In genomic region chr3:50350527-50351317, GRCh38 we compare ENCODE assay signal across 1 cellular context.
TF ChIP-seq lines count a peak whose summit lies in the region.

CYB561D2 (plus strand) TSS chr3:50350862; CDS start chr3:50351434, 572 bp downstream.
NPRL2 (minus strand) TSS chr3:50350775; CDS start chr3:50350652, 123 bp downstream.

TF ChIP-seq in HepG2, 621 proteins besides CTCF, POLR2A, EP300 and RAD21 (continued from another document and continues in another):
- TF ChIP-seq GLMP (CRISPR knock-in tag; IDR thresholded peaks at IDR 0.05; ENCODE audit: borderline replicate concordance) = no peak
- TF ChIP-seq AGO1 (IDR thresholded peaks at IDR 0.05; ENCODE audit: low read depth, low read length, poor library complexity, severe bottlenecking) = peak; percentile 51
- peak; percentile 25 for TF ChIP-seq SRSF1 (optimal IDR thresholded peaks at IDR 0.05; ENCODE audit: low read depth, low read length)
- TF ChIP-seq ZFP91 (CRISPR knock-in tag; IDR thresholded peaks at IDR 0.05; ENCODE audit: borderline replicate concordance) = peak; percentile 90
- no peak for TF ChIP-seq TRIM24 (CRISPR knock-in tag; IDR thresholded peaks at IDR 0.05)
- TF ChIP-seq REXO4 (CRISPR knock-in tag; IDR thresholded peaks at IDR 0.05; ENCODE audit: borderline replicate concordance) = peak; percentile 95; the same call in 1 of the 2 replicates
- peak; percentile 63; the same call in 1 of the 2 replicates for TF ChIP-seq FOXO1 (CRISPR knock-in tag; IDR thresholded peaks at IDR 0.05)
- TF ChIP-seq ZNF12 (CRISPR knock-in tag; IDR thresholded peaks at IDR 0.05) = 0 out of 2 replicates have a peak, but pooled peaks have one; percentile 64
- peak; percentile 91; the same call in 1 of the 2 replicates for TF ChIP-seq ZNF264 (CRISPR knock-in tag; IDR thresholded peaks at IDR 0.05)
- peak; percentile 86 for TF ChIP-seq GATAD1 (CRISPR knock-in tag; IDR thresholded peaks at IDR 0.05)
- no peak for TF ChIP-seq ZNF7 (CRISPR knock-in tag; IDR thresholded peaks at IDR 0.05)
- no peak for TF ChIP-seq ZBTB46 (CRISPR knock-in tag; IDR thresholded peaks at IDR 0.05; ENCODE audit: borderline replicate concordance)
- peak; percentile 85; the same call in 1 of the 2 replicates for TF ChIP-seq HNRNPL (IDR thresholded peaks at IDR 0.05; ENCODE audit: low read depth, low read length)
- peak; percentile 97 for TF ChIP-seq ZNF747 (CRISPR knock-in tag; IDR thresholded peaks at IDR 0.05; ENCODE audit: borderline replicate concordance)
- TF ChIP-seq ZFP37 (CRISPR knock-in tag; IDR thresholded peaks at IDR 0.05; ENCODE audit: borderline replicate concordance) = peak; percentile 96; the same call in 1 of the 2 replicates
- TF ChIP-seq PREB (CRISPR knock-in tag; IDR thresholded peaks at IDR 0.05) = no peak
- peak; percentile 98 for TF ChIP-seq POGK (CRISPR knock-in tag; conservative IDR thresholded peaks at IDR 0.05)
- no peak for TF ChIP-seq PAWR (CRISPR knock-in tag; IDR thresholded peaks at IDR 0.05; ENCODE audit: borderline replicate concordance)
- TF ChIP-seq ZNF740 (CRISPR knock-in tag; IDR thresholded peaks at IDR 0.05) = no peak
- TF ChIP-seq HNRNPH1 (optimal IDR thresholded peaks at IDR 0.05; ENCODE audit: low read depth, low read length) = no peak
- peak; percentile 61; the same call in 1 of the 2 replicates for TF ChIP-seq ZNF678 (CRISPR knock-in tag; IDR thresholded peaks at IDR 0.05)
- TF ChIP-seq MIER2 (CRISPR knock-in tag; IDR thresholded peaks at IDR 0.05) = no peak
- TF ChIP-seq TRAFD1 (CRISPR knock-in tag; IDR thresholded peaks at IDR 0.05; ENCODE audit: borderline replicate concordance) = no peak; the same call in 1 of the 2 replicates
- peak; percentile 41; the same call in 1 of the 2 replicates for TF ChIP-seq ZFP90 (CRISPR knock-in tag; IDR thresholded peaks at IDR 0.05; ENCODE audit: borderline replicate concordance)
- TF ChIP-seq IKZF4 (CRISPR knock-in tag; IDR thresholded peaks at IDR 0.05; ENCODE audit: borderline replicate concordance, low read depth, not compliant biosample characterization) = peak; percentile 96
- peak; percentile 98 for TF ChIP-seq ZNF546 (CRISPR knock-in tag; conservative IDR thresholded peaks at IDR 0.05)
- no peak for TF ChIP-seq JDP2 (CRISPR knock-in tag; IDR thresholded peaks at IDR 0.05; ENCODE audit: borderline replicate concordance)
- TF ChIP-seq SP2 (CRISPR knock-in tag; IDR thresholded peaks at IDR 0.05) = peak; percentile 4; the same call in 1 of the 2 replicates
- TF ChIP-seq POGZ (CRISPR knock-in tag; IDR thresholded peaks at IDR 0.05) = peak; percentile 74
- TF ChIP-seq LRRFIP1 (CRISPR knock-in tag; conservative IDR thresholded peaks at IDR 0.05) = 0 out of 2 replicates have a peak, but pooled peaks have one; percentile 54
- no peak; the same call in 1 of the 2 replicates for TF ChIP-seq THRA (CRISPR knock-in tag; IDR thresholded peaks at IDR 0.05; ENCODE audit: borderline replicate concordance)
- TF ChIP-seq SNAPC5 (CRISPR knock-in tag; IDR thresholded peaks at IDR 0.05; ENCODE audit: borderline replicate concordance) = peak; percentile 62; the same call in 1 of the 2 replicates
- no peak; the same call in 1 of the 2 replicates for TF ChIP-seq PRDM10 (CRISPR knock-in tag; IDR thresholded peaks at IDR 0.05; ENCODE audit: low read depth)
- TF ChIP-seq DBP (CRISPR knock-in tag; IDR thresholded peaks at IDR 0.05; ENCODE audit: not compliant biosample characterization) = no peak
- TF ChIP-seq EHMT2 (IDR thresholded peaks at IDR 0.05; ENCODE audit: borderline replicate concordance, low read depth, low read length) = no peak
- TF ChIP-seq ZNF431 (CRISPR knock-in tag; IDR thresholded peaks at IDR 0.05; ENCODE audit: borderline replicate concordance, low read depth) = peak; percentile 72
- TF ChIP-seq STAG1 (CRISPR knock-in tag; IDR thresholded peaks at IDR 0.05) = peak; percentile 3; the same call in 1 of the 2 replicates
- peak; percentile 77; the same call in 1 of the 2 replicates for TF ChIP-seq NKX3-1 (CRISPR knock-in tag; IDR thresholded peaks at IDR 0.05)
